Comparison of ENCODE assay signal across 9 cellular contexts in the genomic region with DNA sequence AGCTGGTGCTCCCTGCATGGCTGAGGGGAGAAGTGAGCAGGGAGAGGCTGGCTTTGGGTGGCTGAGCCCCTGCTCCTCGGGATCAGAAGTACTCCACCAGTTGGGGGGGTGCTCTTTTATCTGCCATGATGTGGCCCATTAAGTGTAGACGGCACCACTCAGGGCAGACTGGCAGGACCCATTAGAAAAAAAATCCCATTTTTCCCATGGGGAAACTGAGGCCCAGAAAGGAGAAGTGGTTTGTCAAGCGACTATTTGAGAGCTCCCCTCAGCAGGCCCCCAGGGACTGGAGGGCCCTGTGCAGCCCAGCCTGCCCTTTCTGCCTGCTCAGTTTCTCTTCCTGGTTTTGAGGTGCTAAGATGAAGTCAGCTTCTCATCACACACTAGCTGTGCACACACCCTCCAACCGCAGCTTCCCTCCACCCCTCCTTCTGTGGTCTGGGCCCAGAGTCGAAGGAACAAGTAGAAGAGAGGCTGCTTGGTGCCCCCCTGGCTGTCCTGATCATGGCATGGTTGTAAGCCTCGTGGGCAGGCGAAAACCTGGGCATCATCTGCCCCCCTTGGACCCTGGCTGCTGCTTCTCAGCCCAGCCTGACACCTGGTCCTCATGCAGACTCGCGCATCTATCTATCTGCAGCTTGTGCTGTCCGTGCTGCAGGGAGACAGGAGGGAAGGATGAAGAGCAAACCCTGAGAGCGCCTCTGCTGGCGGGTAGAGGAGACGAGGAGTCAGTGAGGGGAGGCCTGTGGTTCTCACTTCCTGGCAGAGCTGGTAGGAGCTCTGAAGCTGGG. TPM values are rescaled to one million over a fixed set of nuclear protein-coding genes. Genes with fewer than 3 reads are reported as not detected.
DNase-seq lines count a peak whose midpoint lies in the region; ATAC-seq lines count a peak whose summit lies in the region.
"Had no signal": no experiment of that assay in that cellular context is flagged by ENCODE, and none has a peak within 500 bp of the region (broad histone marks: within the 10 kb centered on the region; RNA-seq: fewer than 3 reads in every experiment).

No MANE protein-coding gene starts in this region.

- intact Hi-C loops in CD4-positive, alpha-beta memory T cell (cut with micrococcal nuclease): loop anchor here (2.0 to 5.0 kb wide), 3 partner anchors 55 to 170 kb away; partner anchors contain the start of genes CLK3, COX5A and ULK3
- intact Hi-C loops in right cardiac atrium (cut with DNase I): loop anchor here in 1 of 4 donors (10.0 kb wide), 1 partner anchor 47 kb away; no protein-coding TSS in a partner anchor

- peak overlapping the region; percentile 85 to 96 (median 92) for H3K4me3 Mint-ChIP-seq in CD4-positive, alpha-beta memory T cell
- peak overlapping the region; percentile 93 for H3K4me3 Mint-ChIP-seq in T-helper 1 cell treated with Interleukin-12 subunit alpha and Interleukin-12 subunit beta and Interleukin-4 antibody, amounts not matched to agents 30 μg/mL and 1 μg/mL, for 36 hours

- ATAC-seq in GM19463 (IDR thresholded peaks at IDR 0.05; ENCODE audit: unreplicated experiment): peak; percentile 47
- peak; percentile 20 to 35 for ATAC-seq in right cardiac atrium
- ATAC-seq: body of pancreas had no signal

- CTCF ChIA-PET in CD4-positive, alpha-beta memory T cell (lab: Charles Lee; ENCODE audit: partially characterized antibody): interaction anchor here (0.7 to 36.4 kb wide), 19 partner anchors 8 to 659 kb away, joined by 3 to 1908 read pairs (median 4); partner anchors contain the start of genes CLK3, COX5A, CSK and LMAN1L

- peaks cover 13 to 58% of the 10 kb centered on the region in 2 donors for H3K36me3 Mint-ChIP-seq in CD4-positive, alpha-beta memory T cell
- peaks cover 69% of the 10 kb centered on the region for H3K36me3 Mint-ChIP-seq in T-helper 1 cell treated with Interleukin-12 subunit alpha and Interleukin-12 subunit beta and Interleukin-4 antibody, amounts not matched to agents 30 μg/mL and 1 μg/mL, for 36 hours (ENCODE audit: low read depth)

- H3K9me3 ChIP-seq in CD4-positive, alpha-beta memory T cell (ENCODE audit: control insufficient read depth in 1 of 2, low read length in 2 of 2): no peaks in the 10 kb centered on the region
- no peaks in the 10 kb centered on the region for H3K9me3 ChIP-seq in right cardiac atrium (ENCODE audit: control insufficient read depth, low read length)
- H3K9me3 ChIP-seq: body of pancreas had no signal

- H3K4me1 Mint-ChIP-seq in CD4-positive, alpha-beta memory T cell: peaks cover 39 to 97% (median 66%) of the 10 kb centered on the region in 4 donors
- peaks cover 56% of the 10 kb centered on the region for H3K4me1 Mint-ChIP-seq in T-helper 1 cell treated with Interleukin-12 subunit alpha and Interleukin-12 subunit beta and Interleukin-4 antibody, amounts not matched to agents 30 μg/mL and 1 μg/mL, for 36 hours (ENCODE audit: low read depth)

- H3K36me3 ChIP-seq in CD4-positive, alpha-beta memory T cell (ENCODE audit: insufficient read depth, low read length): peaks cover 8% of the 10 kb centered on the region

- H3K27me3 ChIP-seq in CD4-positive, alpha-beta memory T cell (ENCODE audit: insufficient read depth, low read length): no peaks in the 10 kb centered on the region
- no peaks in the 10 kb centered on the region for H3K27me3 ChIP-seq in right cardiac atrium (ENCODE audit: control insufficient read depth, insufficient read depth)
- H3K27me3 ChIP-seq: body of pancreas had no signal

- WGBS in right cardiac atrium: 33% methylated on average over 13 of the region's 13 CpGs

- H3K4me3 ChIP-seq in CD4-positive, alpha-beta memory T cell (ENCODE audit: low read length in 2 of 2): peak overlapping the region; percentile 55 to 69
- H3K4me3 ChIP-seq in right cardiac atrium (ENCODE audit: low read length): no peak overlapping the region
- H3K4me3 ChIP-seq: body of pancreas had no signal

- H3K27ac Mint-ChIP-seq in CD4-positive, alpha-beta memory T cell: peak overlapping the region; percentile 95 to 99 (median 98)
- H3K27ac Mint-ChIP-seq in T-helper 1 cell treated with Interleukin-12 subunit alpha and Interleukin-12 subunit beta and Interleukin-4 antibody, amounts not matched to agents 30 μg/mL and 1 μg/mL, for 36 hours: peak overlapping the region; percentile 99

- no peaks in the 10 kb centered on the region for H3K27me3 Mint-ChIP-seq in CD4-positive, alpha-beta memory T cell
- H3K27me3 Mint-ChIP-seq in T-helper 1 cell treated with Interleukin-12 subunit alpha and Interleukin-12 subunit beta and Interleukin-4 antibody, amounts not matched to agents 30 μg/mL and 1 μg/mL, for 36 hours (ENCODE audit: low read depth): no peaks in the 10 kb centered on the region

- peak; percentile 94 to 99 (median 96) for DNase-seq in CD4-positive, alpha-beta memory T cell
- peak; percentile 34 for DNase-seq in HK-2 (ENCODE audit: unreplicated experiment)
- DNase-seq in amniotic epithelial cell (ENCODE audit: low read depth): peak; percentile 85
- DNase-seq in right cardiac atrium: peak; percentile 62 to 86 (median 84)
- peak; percentile 86 to 92 (median 91) for DNase-seq in stimulated activated CD4-positive, alpha-beta T cell treated with anti-CD3 and anti-CD28 coated beads, Interleukin-12 subunit alpha, Interleukin-12 subunit beta, amount 100 ng/mL, for 48 hours (ENCODE audit: low read depth in 2 of 3, low spot score in 1 of 3)
- no peak for DNase-seq in DMS79 (lab: John Stamatoyannopoulos, UW)

- H3K27ac ChIP-seq in CD4-positive, alpha-beta memory T cell (ENCODE audit: low read depth, low read length): peak overlapping the region; percentile 86
- peak overlapping the region; percentile 85 for H3K27ac ChIP-seq in right cardiac atrium (ENCODE audit: low read length)

- POLR2A ChIA-PET in CD4-positive, alpha-beta memory T cell (lab: Charles Lee; ENCODE audit: partially characterized antibody): interaction anchor here (0.7 to 24.9 kb wide), 24 partner anchors 3 to 667 kb away, joined by 3 to 1342 read pairs (median 6); partner anchors contain the start of genes ARID3B, C15orf39, CLK3 and COX5A

- peaks cover 0 to 3% (median 0%) of the 10 kb centered on the region in 8 donors for H3K9me3 Mint-ChIP-seq in CD4-positive, alpha-beta memory T cell
- no peaks in the 10 kb centered on the region for H3K9me3 Mint-ChIP-seq in T-helper 1 cell treated with Interleukin-12 subunit alpha and Interleukin-12 subunit beta and Interleukin-4 antibody, amounts not matched to agents 30 μg/mL and 1 μg/mL, for 36 hours

- H3K4me1 ChIP-seq in CD4-positive, alpha-beta memory T cell (ENCODE audit: insufficient read depth, low read length): peaks cover 89% of the 10 kb centered on the region
- peaks cover 46% of the 10 kb centered on the region for H3K4me1 ChIP-seq in right cardiac atrium (ENCODE audit: control insufficient read depth, insufficient read depth, low read length)

RNA-seq across cellular contexts. Expression of gene CSK, which starts 5.6 kb away (rescaled TPM):
- 100 to 1,000 TPM; 234 to 247 TPM for total RNA-seq in CD4-positive, alpha-beta memory T cell
- 100 to 1,000 TPM in 1 of 2 donors, 10 to 100 TPM in 1; 72.5 to 125 TPM for polyA plus RNA-seq in CD4-positive, alpha-beta memory T cell
- 10 to 100 TPM; 52.9 to 68.3 (median 60.9) TPM for total RNA-seq in right cardiac atrium
- 44.3 TPM for polyA plus RNA-seq in right cardiac atrium

RNA-seq across cellular contexts. Expression of gene LMAN1L, which starts 25.2 kb away (rescaled TPM):
- under 1 TPM; 0.23 to 0.39 TPM for total RNA-seq in CD4-positive, alpha-beta memory T cell
- not detected for polyA plus RNA-seq in CD4-positive, alpha-beta memory T cell
- total RNA-seq in right cardiac atrium: 100 to 1,000 TPM in 3 of 4 donors, 10 to 100 TPM in 1; 66.2 to 216 (median 131) TPM
- 84.7 TPM for polyA plus RNA-seq in right cardiac atrium
- total RNA-seq: body of pancreas had no signal

RNA-seq across cellular contexts. Expression of gene CYP1A2, which starts 38.8 kb away (rescaled TPM):
- not detected for total RNA-seq in CD4-positive, alpha-beta memory T cell
- not detected for polyA plus RNA-seq in CD4-positive, alpha-beta memory T cell
- total RNA-seq in right cardiac atrium: not detected
- 0.07 TPM for polyA plus RNA-seq in right cardiac atrium
- total RNA-seq: body of pancreas had no signal

RNA-seq across cellular contexts. Expression of gene CPLX3, which starts 39.0 kb away (rescaled TPM):
- total RNA-seq in CD4-positive, alpha-beta memory T cell: not detected
- polyA plus RNA-seq in CD4-positive, alpha-beta memory T cell: not detected
- total RNA-seq in right cardiac atrium: 10 to 100 TPM; 13.0 to 31.0 (median 20.9) TPM
- polyA plus RNA-seq in right cardiac atrium: 13.3 TPM
- total RNA-seq: body of pancreas had no signal

RNA-seq across cellular contexts. Expression of gene ULK3, which starts 55.5 kb away (rescaled TPM):
- total RNA-seq in CD4-positive, alpha-beta memory T cell: 10 to 100 TPM; 84.9 to 88.3 TPM
- polyA plus RNA-seq in CD4-positive, alpha-beta memory T cell: 10 to 100 TPM; 33.6 to 38.5 TPM
- 10 to 100 TPM; 34.9 to 49.3 (median 45.9) TPM for total RNA-seq in right cardiac atrium
- 35.0 TPM for polyA plus RNA-seq in right cardiac atrium

Comparison
In these comparisons a context has a peak if more than half of its experiments do, and no peak if none do; other contexts are left out.
1. RNA of gene LMAN1L, which starts 25.2 kb away (total RNA-seq): 66.2 to 216 TPM in right cardiac atrium; 0.23 to 0.39 TPM in CD4-positive, alpha-beta memory T cell; every median in the first group is over 10 times any median in the second.